Comparison of ENCODE assay signal across 28 cellular contexts in genomic region chr2:1965726-1966125, GRCh38.
"Had no signal": no experiment of that assay in that cellular context is flagged by ENCODE, and none has a peak within 500 bp of the region (broad histone marks: within the 10 kb centered on the region; RNA-seq: fewer than 3 reads in every experiment).

No MANE protein-coding gene starts in this region.

- H3K36me3 ChIP-seq: esophagus squamous epithelium, heart right ventricle, lower lobe of right lung, neural progenitor cell, spleen, tibial artery had no signal

- H3K9me3 ChIP-seq: mucosa of descending colon, psoas muscle, testis had no signal

- H2AFZ ChIP-seq: neural progenitor cell had no signal

- ATAC-seq: effector memory CD8-positive, alpha-beta T cell; heart right ventricle; left ventricle myocardium superior; lower lobe of right lung; mucosa of descending colon; psoas muscle; right cardiac atrium; stimulated activated memory B cell treated with anti-CD40 and anti-IgM and Interleukin-4, amounts not matched to agents 10 μg/mL and 1 μg/mL and 100 μg/mL, for 72 hours; stimulated activated naive CD8-positive, alpha-beta T cell treated with anti-CD3 and anti-CD28 coated beads, Interleukin-15, Interleukin-2, amounts not matched to agents 100 U/mL and 50 U/mL, for 24 hours had no signal

- H3K4me1 Mint-ChIP-seq: memory B cell; naive B cell; stimulated activated memory B cell treated with anti-CD40 and anti-IgM and Interleukin-4, amounts not matched to agents 10 μg/mL and 1 μg/mL and 100 μg/mL, for 72 hours had no signal

- H3K4me1 ChIP-seq: lower lobe of right lung, psoas muscle, testis, tibial artery had no signal

- H3K9ac ChIP-seq: neural progenitor cell had no signal

- H3K36me3 Mint-ChIP-seq: memory B cell; mesothelial cell of epicardium; naive B cell; neural progenitor cell; stimulated activated memory B cell treated with anti-CD40 and anti-IgM and Interleukin-4, amounts not matched to agents 10 μg/mL and 1 μg/mL and 100 μg/mL, for 72 hours; type B pancreatic cell had no signal

- H3K4me3 ChIP-seq: esophagus squamous epithelium, heart right ventricle, lower lobe of right lung, mucosa of descending colon, neural progenitor cell, psoas muscle, skin epidermis, spleen, testis, tibial artery had no signal

- H3K27me3 Mint-ChIP-seq: memory B cell; stimulated activated memory B cell treated with anti-CD40 and anti-IgM and Interleukin-4, amounts not matched to agents 10 μg/mL and 1 μg/mL and 100 μg/mL, for 72 hours had no signal

- H3K27ac ChIP-seq: esophagus squamous epithelium, heart right ventricle, lower lobe of right lung, neural progenitor cell, psoas muscle, skin epidermis, spleen, testis, tibial artery had no signal

- DNase-seq: cortex of kidney; effector memory CD8-positive, alpha-beta T cell; erythroblast; esophagus squamous epithelium; foreskin melanocyte; glutamatergic neuron; heart right ventricle; hippocampal formation; left ventricle myocardium superior; lower lobe of right lung; mucosa of descending colon; naive B cell; nucleus accumbens; psoas muscle; right cardiac atrium; spleen; stimulated activated CD4-positive, alpha-beta T cell treated with anti-CD3 and anti-CD28 coated beads, Interleukin-4, amount 100 ng/mL, for 4 hours; stimulated activated naive CD8-positive, alpha-beta T cell treated with anti-CD3 and anti-CD28 coated beads, Interleukin-15, Interleukin-2, amounts not matched to agents 100 U/mL and 50 U/mL, for 24 hours; substantia nigra; testis; tibial artery had no signal

- H3K4me3 Mint-ChIP-seq: effector memory CD8-positive, alpha-beta T cell; memory B cell; mesothelial cell of epicardium; naive B cell; nephron; neural progenitor cell; stimulated activated memory B cell treated with anti-CD40 and anti-IgM and Interleukin-4, amounts not matched to agents 10 μg/mL and 1 μg/mL and 100 μg/mL, for 72 hours; type B pancreatic cell had no signal

- H3K27me3 ChIP-seq: heart right ventricle, neural progenitor cell, testis, tibial artery had no signal

- H3K27ac Mint-ChIP-seq: effector memory CD8-positive, alpha-beta T cell; memory B cell; mesothelial cell of epicardium; nephron; neural progenitor cell; stimulated activated memory B cell treated with anti-CD40 and anti-IgM and Interleukin-4, amounts not matched to agents 10 μg/mL and 1 μg/mL and 100 μg/mL, for 72 hours; type B pancreatic cell had no signal

- H3K4me2 ChIP-seq: neural progenitor cell had no signal

- H3K9me3 Mint-ChIP-seq: effector memory CD8-positive, alpha-beta T cell; neural progenitor cell; stimulated activated memory B cell treated with anti-CD40 and anti-IgM and Interleukin-4, amounts not matched to agents 10 μg/mL and 1 μg/mL and 100 μg/mL, for 72 hours; type B pancreatic cell had no signal
